Comparison of ENCODE assay signal across 12 cellular contexts in genomic region chr9:134410078-134410834, GRCh38.
DNase-seq lines count a peak whose midpoint lies in the region; ATAC-seq, FAIRE-seq and TF ChIP-seq lines count a peak whose summit lies in the region.
"Had no signal": no experiment of that assay in that cellular context is flagged by ENCODE, and none has a peak within 500 bp of the region (broad histone marks: within the 10 kb centered on the region; RNA-seq: fewer than 3 reads in every experiment).

No MANE protein-coding gene starts in this region.

- no peaks in the 10 kb centered on the region for H3K79me2 ChIP-seq in HepG2 (ENCODE audit: insufficient read depth, low read length)

- ATAC-seq in HepG2, result no peak
- no peak for ATAC-seq in GM21528 (IDR thresholded peaks at IDR 0.05; ENCODE audit: low FRiP score, unreplicated experiment)
- ATAC-seq: activated T-cell treated with anti-CD3 and anti-CD28 coated beads, Interleukin-2, amount 50 U/mL, for 4 hours had no signal

- no peak overlapping the region for H3K4me3 Mint-ChIP-seq in brain
- H3K4me3 Mint-ChIP-seq: activated T-cell treated with anti-CD3 and anti-CD28 coated beads, Interleukin-2, amount 50 U/mL, for 4 hours had no signal

- H3K9ac ChIP-seq in liver (ENCODE audit: low read depth in 1 of 2, low read length in 2 of 2) (peak overlapping the region in 1 of 2 donors; percentile 33), HepG2 (ENCODE audit: insufficient read depth, low read depth, low read length) (no peak overlapping the region)

- peaks cover 4 to 29% (median 18%) of the 10 kb centered on the region in 4 donors for H3K36me3 ChIP-seq in liver (ENCODE audit: control insufficient read depth in 4 of 4, insufficient read depth in 3 of 4, low read depth in 1 of 4, low read length in 3 of 4)
- H3K36me3 ChIP-seq in HepG2 (replicated peaks in 1 of 2; ENCODE audit: control insufficient read depth in 1 of 2, insufficient read depth in 2 of 2, low read length in 2 of 2), result peaks cover 13 to 36% of the 10 kb centered on the region in 2 experiments; a peak in 3 of 5 replicates
- H3K36me3 ChIP-seq in urinary bladder (ENCODE audit: insufficient read depth), result no peaks in the 10 kb centered on the region
- no peaks in the 10 kb centered on the region for H3K36me3 ChIP-seq in BE2C

- H3K4me1 Mint-ChIP-seq in brain, result peaks cover 58% of the 10 kb centered on the region

- H3K4me1 ChIP-seq in liver (ENCODE audit: control insufficient read depth in 4 of 4, insufficient read depth in 4 of 4, low read length in 3 of 4) (peaks cover 45 to 99% (median 85%) of the 10 kb centered on the region in 4 donors), HepG2 (ENCODE audit: insufficient read depth, low read length) (no peaks in the 10 kb centered on the region), urinary bladder (ENCODE audit: insufficient read depth) (peaks cover 6% of the 10 kb centered on the region), BE2C (peaks cover 68% of the 10 kb centered on the region)

- TF ChIP-seq POLR2A in HepG2 (IDR thresholded peaks at IDR 0.05; ENCODE audit: insufficient read depth in 1 of 2, low read depth in 2 of 2, low read length in 2 of 2), result no peak

- no TSS peak for BruUV-seq in HepG2 (replicated peaks; lab: Mats Ljungman, UMichigan)

- peaks cover 12% of the 10 kb centered on the region; the same call in 1 of the 2 replicates for H4K20me1 ChIP-seq in HepG2 (ENCODE audit: insufficient read depth, low read length)

- no peak for DNase-seq in HepG2 (ENCODE audit: low spot score)
- peak; percentile 68 for DNase-seq in mucosa of gallbladder (ENCODE audit: low spot score)
- no peak for DNase-seq in BE2C
- DNase-seq in superior temporal gyrus (ENCODE audit: extremely low spot score), result no peak
- DNase-seq: activated T-cell treated with anti-CD3 and anti-CD28 coated beads, Interleukin-2, amount 50 U/mL, for 4 hours; NCI-H1048; NCI-H524 treated with DMSO at 0.1 percent for 48 hours had no signal

- no peaks in the 10 kb centered on the region for H3K36me3 Mint-ChIP-seq in brain

- TF ChIP-seq EP300 in HepG2 (IDR thresholded peaks at IDR 0.05; ENCODE audit: low read depth in 2 of 2, low read length in 2 of 2), result no peak
- no peak for TF ChIP-seq EP300 in HepG2 (CRISPR knock-in tag; IDR thresholded peaks at IDR 0.05; ENCODE audit: borderline replicate concordance)

- H3K9me3 Mint-ChIP-seq in brain, result no peaks in the 10 kb centered on the region
- H3K9me3 Mint-ChIP-seq: activated T-cell treated with anti-CD3 and anti-CD28 coated beads, Interleukin-2, amount 50 U/mL, for 4 hours had no signal

- WGBS in liver, result 48% methylated on average over 17 of the region's 17 CpGs
- 98% methylated on average over 8 of the region's 17 CpGs for WGBS in HepG2 (ENCODE audit: low lambda C conversion rate)
- WGBS in urinary bladder, result 80% methylated on average over 17 of the region's 17 CpGs

- CTCF ChIA-PET in HepG2 (lab: Yijun Ruan, JAX; ENCODE audit: low intra/inter-chr PET ratio, low total read pairs), result no interaction called here

- intact Hi-C loops in HepG2 (cut with micrococcal nuclease; ENCODE audit: unreplicated experiment), result no loop called here

- TF ChIP-seq CTCF in liver (IDR thresholded peaks at IDR 0.05; ENCODE audit: low read depth, low read length, missing input control), result no peak
- no peak for TF ChIP-seq CTCF in HepG2 (CRISPR knock-in tag; IDR thresholded peaks at IDR 0.05)
- no peak for TF ChIP-seq CTCF in brain (conservative IDR thresholded peaks at IDR 0.05)
- TF ChIP-seq CTCF in BE2C (IDR thresholded peaks at IDR 0.05; ENCODE audit: low read depth, low read length), result no peak

- FAIRE-seq in HepG2 (lab: Jason Lieb, UNC), result no peak

- no peaks in the 10 kb centered on the region for H3K27me3 ChIP-seq in liver (ENCODE audit: control insufficient read depth in 4 of 4, insufficient read depth in 4 of 4, low read length in 3 of 4)
- no peaks in the 10 kb centered on the region for H3K27me3 ChIP-seq in HepG2 (ENCODE audit: control insufficient read depth in 1 of 2, insufficient read depth in 2 of 2, low read length in 2 of 2)
- H3K27me3 ChIP-seq in BE2C, result no peaks in the 10 kb centered on the region
- H3K27me3 ChIP-seq: SJSA1 had no signal

- in situ Hi-C loops in HepG2 (cut with HindIII; ENCODE audit: extremely low pct_ligation_motif_present, low pct_unique_long_range_greater_than_20kb), result no loop called here

- no peak overlapping the region for H2AFZ ChIP-seq in HepG2 (ENCODE audit: low read length)

- H3K9me3 ChIP-seq in liver (ENCODE audit: control insufficient read depth in 4 of 4, low read length in 3 of 4) (no peaks in the 10 kb centered on the region), HepG2 (ENCODE audit: low read length) (no peaks in the 10 kb centered on the region), BE2C (no peaks in the 10 kb centered on the region)
- H3K9me3 ChIP-seq: SJSA1 had no signal

- H3K4me2 ChIP-seq in HepG2 (ENCODE audit: low read depth, low read length), result no peak overlapping the region

- H3K27me3 Mint-ChIP-seq in brain, result no peaks in the 10 kb centered on the region

- peak overlapping the region in 3 of 5 experiments; percentile 52 to 94 (median 89) for H3K27ac Mint-ChIP-seq in brain

- POLR2A ChIA-PET in HepG2 (lab: Yijun Ruan, JAX), result no interaction called here

- no peak overlapping the region for H3K4me3 ChIP-seq in liver (ENCODE audit: low read depth in 1 of 3, low read length in 3 of 3)
- H3K4me3 ChIP-seq in HepG2 (replicated peaks in 1 of 3; ENCODE audit: insufficient read depth in 1 of 3, low read depth in 2 of 3, low read length in 3 of 3), result no peak overlapping the region
- no peak overlapping the region for H3K4me3 ChIP-seq in urinary bladder (ENCODE audit: low read depth, low read length)
- H3K4me3 ChIP-seq in BE2C (ENCODE audit: low read depth, low read length), result no peak overlapping the region
- H3K4me3 ChIP-seq: SJSA1 had no signal

- H3K27ac ChIP-seq in liver (ENCODE audit: low read depth in 1 of 2, low read length in 2 of 2) (peak overlapping the region; percentile 68 to 72), HepG2 (ENCODE audit: extremely low read length, insufficient read depth, low read length) (no peak overlapping the region), urinary bladder (ENCODE audit: low read depth) (peak overlapping the region; percentile 40)
- H3K27ac ChIP-seq: SJSA1 had no signal

- TF ChIP-seq RAD21 in liver (IDR thresholded peaks at IDR 0.05) (peak; percentile 8 to 31), HepG2 (CRISPR knock-in tag; IDR thresholded peaks at IDR 0.05) (no peak)

TF ChIP-seq in liver, 16 proteins besides CTCF, POLR2A, EP300 and RAD21 (continues in another document):
- TF ChIP-seq HNF4A (conservative IDR thresholded peaks at IDR 0.05) (peak in 1 of 2 donors; percentile 79), ATF3 (IDR thresholded peaks at IDR 0.05) (no peak), ZBTB33 (IDR thresholded peaks at IDR 0.05) (no peak), SP1 (IDR thresholded peaks at IDR 0.05) (no peak), FOXA1 (IDR thresholded peaks at IDR 0.05) (peak; percentile 19), GABPA (IDR thresholded peaks at IDR 0.05 in 1 of 2, conservative IDR thresholded peaks at IDR 0.05 in 1 of 2) (no peak), NR2F2 (IDR thresholded peaks at IDR 0.05) (no peak), RXRA (IDR thresholded peaks at IDR 0.05) (peak in 1 of 2 donors; percentile 88), JUND (IDR thresholded peaks at IDR 0.05) (no peak)

TF ChIP-seq in HepG2, 621 proteins besides CTCF, POLR2A, EP300 and RAD21 (continues in another document):
- TF ChIP-seq ZBTB25 (CRISPR knock-in tag; IDR thresholded peaks at IDR 0.05) (no peak), ZNF773 (CRISPR knock-in tag; IDR thresholded peaks at IDR 0.05; ENCODE audit: borderline replicate concordance) (no peak), ZNF841 (CRISPR knock-in tag; IDR thresholded peaks at IDR 0.05; ENCODE audit: borderline replicate concordance) (no peak), THYN1 (CRISPR knock-in tag; IDR thresholded peaks at IDR 0.05; ENCODE audit: borderline replicate concordance, low read depth) (no peak), ZNF138 (CRISPR knock-in tag; IDR thresholded peaks at IDR 0.05; ENCODE audit: low read depth) (no peak), HHEX (CRISPR knock-in tag; IDR thresholded peaks at IDR 0.05) (no peak), SOX5 (CRISPR knock-in tag; IDR thresholded peaks at IDR 0.05; ENCODE audit: borderline replicate concordance) (no peak), FOXA1 (IDR thresholded peaks at IDR 0.05) (no peak), FOXA1 (CRISPR knock-in tag; IDR thresholded peaks at IDR 0.05) (no peak), ZNF615 (CRISPR knock-in tag; IDR thresholded peaks at IDR 0.05; ENCODE audit: borderline replicate concordance) (no peak), ZSCAN5A (CRISPR knock-in tag; IDR thresholded peaks at IDR 0.05; ENCODE audit: borderline replicate concordance) (no peak), MTA1 (CRISPR knock-in tag; IDR thresholded peaks at IDR 0.05; ENCODE audit: borderline replicate concordance) (no peak), ZNF577 (CRISPR knock-in tag; IDR thresholded peaks at IDR 0.05; ENCODE audit: borderline replicate concordance, low read depth) (no peak), BCL6 (CRISPR knock-in tag; IDR thresholded peaks at IDR 0.05) (no peak), SIX4 (CRISPR knock-in tag; IDR thresholded peaks at IDR 0.05) (no peak), REL (CRISPR knock-in tag; conservative IDR thresholded peaks at IDR 0.05) (no peak), SYNCRIP (IDR thresholded peaks at IDR 0.05; ENCODE audit: insufficient read depth, low read depth, low read length) (no peak), TEAD3 (CRISPR knock-in tag; optimal IDR thresholded peaks at IDR 0.05; ENCODE audit: borderline replicate concordance) (no peak)
